In the genomic region with DNA sequence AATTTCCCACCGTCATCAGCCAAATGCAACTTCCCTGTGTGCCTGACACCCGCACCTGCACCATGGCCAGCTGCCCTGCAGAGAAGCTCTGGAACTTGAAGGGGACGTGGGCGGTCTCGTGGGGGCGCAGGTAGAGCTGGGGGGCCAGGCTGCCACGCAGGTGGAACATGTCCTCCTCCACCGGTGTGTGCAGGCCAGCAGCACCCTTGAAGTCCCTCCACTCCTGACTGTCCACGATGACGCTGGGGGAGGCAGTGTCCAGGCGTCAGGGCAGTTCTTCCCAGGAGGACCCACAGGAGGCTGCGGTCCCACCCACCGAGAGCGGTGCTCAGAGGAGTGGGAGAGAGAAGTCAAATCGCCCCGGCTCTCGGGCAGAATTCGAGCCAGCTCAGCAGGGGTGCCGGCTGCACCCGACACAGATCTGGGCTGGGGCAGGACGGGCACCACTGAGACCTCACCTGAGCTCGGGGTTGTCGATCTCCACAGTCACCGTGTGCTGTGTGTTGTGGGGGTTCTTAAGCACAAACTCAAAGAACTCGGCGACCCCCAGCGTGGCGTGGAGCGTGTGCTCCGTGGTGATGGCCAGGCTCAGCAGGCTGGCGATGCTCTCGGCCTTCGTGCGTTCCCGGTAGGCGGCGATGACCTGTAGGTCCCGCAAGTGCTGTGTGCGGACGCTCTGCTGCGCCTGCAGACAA, we compare ENCODE assay signal across 29 cellular contexts.
"Had no signal": no experiment of that assay in that cellular context is flagged by ENCODE, and none has a peak within 500 bp of the region (broad histone marks: within the 10 kb centered on the region; RNA-seq: fewer than 3 reads in every experiment).

No MANE protein-coding gene starts in this region.

- DNase-seq: colonic mucosa; cortex of kidney; dermis blood vessel endothelial cell; dorsolateral prefrontal cortex; effector CD4-positive, alpha-beta T cell; effector CD8-positive, alpha-beta T cell; effector memory CD4-positive, alpha-beta T cell; effector memory CD8-positive, alpha-beta T cell; endodermal cell; erythroblast; esophagus squamous epithelium; foreskin fibroblast; foreskin keratinocyte; foreskin melanocyte; gastrocnemius medialis; glutamatergic neuron; head of caudate nucleus; heart left ventricle; heart right ventricle had no signal

- H3K4me3 Mint-ChIP-seq: dendritic cell treated with granulocyte-macrophage colony-stimulating factor and Interleukin-4, amounts not matched to agents 40 ng/mL and 50 ng/mL, for 4 days; effector memory CD8-positive, alpha-beta T cell; endodermal cell had no signal

- H3K9me3 ChIP-seq: colonic mucosa, gastrocnemius medialis had no signal

- H3K36me3 ChIP-seq: colonic mucosa had no signal

- H3K4me1 ChIP-seq: colonic mucosa, esophagus muscularis mucosa, esophagus squamous epithelium, foreskin keratinocyte, gastrocnemius medialis, gastroesophageal sphincter, heart left ventricle, heart right ventricle had no signal

- H3K27ac ChIP-seq: colonic mucosa, coronary artery, dorsolateral prefrontal cortex, epithelial cell of prostate, esophagus muscularis mucosa, esophagus squamous epithelium, foreskin keratinocyte, gastrocnemius medialis, gastroesophageal sphincter, heart left ventricle, heart right ventricle had no signal

- FAIRE-seq: colon, endometrium, endothelial cell of umbilical vein, frontal cortex had no signal

- ATAC-seq: effector memory CD8-positive, alpha-beta T cell; esophagus mucosa; foreskin keratinocyte; gastrocnemius medialis; gastroesophageal sphincter; heart left ventricle; heart right ventricle had no signal

- H3K27me3 Mint-ChIP-seq: dendritic cell treated with granulocyte-macrophage colony-stimulating factor and Interleukin-4, amounts not matched to agents 40 ng/mL and 50 ng/mL, for 4 days; effector memory CD8-positive, alpha-beta T cell had no signal

- H3K4me1 Mint-ChIP-seq: endodermal cell had no signal

- H3K9me3 Mint-ChIP-seq: effector memory CD8-positive, alpha-beta T cell had no signal

- H3K27me3 ChIP-seq: colonic mucosa, dorsolateral prefrontal cortex, esophagus muscularis mucosa, esophagus squamous epithelium, foreskin keratinocyte, gastrocnemius medialis, gastroesophageal sphincter, heart left ventricle, heart right ventricle had no signal

- H3K27ac Mint-ChIP-seq: dendritic cell treated with granulocyte-macrophage colony-stimulating factor and Interleukin-4, amounts not matched to agents 40 ng/mL and 50 ng/mL, for 4 days; effector memory CD8-positive, alpha-beta T cell; endodermal cell had no signal

- H3K4me3 ChIP-seq: colonic mucosa, coronary artery, dorsolateral prefrontal cortex, esophagus muscularis mucosa, esophagus squamous epithelium, gastrocnemius medialis, gastroesophageal sphincter, heart left ventricle, heart right ventricle had no signal
